Comparison of ENCODE assay signal across 1 cellular context in genomic region chr11:9700105-9700801, GRCh38.
TF ChIP-seq lines count a peak whose summit lies in the region.

No MANE protein-coding gene starts in this region.

TF ChIP-seq in GM23338, 12 proteins besides CTCF, POLR2A, EP300 and RAD21 (continued from another document):
- TF ChIP-seq ZNF462 (CRISPR knock-in tag; IDR thresholded peaks at IDR 0.05) (no peak), STAT1 (IDR thresholded peaks at IDR 0.05; ENCODE audit: unreplicated experiment) (no peak)
